Comparison of ENCODE assay signal across 1 cellular context in the genomic region with DNA sequence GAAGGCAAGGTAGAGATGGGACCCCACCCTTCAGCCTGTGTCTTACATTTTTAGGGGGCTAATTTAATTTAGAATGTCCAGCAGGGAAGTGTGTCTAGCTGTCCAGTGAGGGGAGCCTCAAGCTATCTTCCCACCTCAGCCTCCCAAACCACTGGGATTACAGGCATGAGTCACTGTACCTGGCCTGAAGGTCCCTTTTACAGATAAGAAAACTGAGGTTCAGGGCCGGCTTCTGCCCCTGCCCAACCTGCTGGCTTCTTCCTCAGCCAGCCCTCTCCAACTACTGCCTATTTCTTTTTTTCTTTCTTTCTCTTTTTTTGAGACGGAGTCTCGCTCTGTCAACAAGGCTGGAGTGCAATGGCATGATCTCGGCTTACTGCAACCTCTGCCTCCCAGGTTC.
A peak's percentile ranks its signal among the peaks of the same experiment; 100 is the strongest.
TF ChIP-seq lines count a peak whose summit lies in the region.

No MANE protein-coding gene starts in this region.

TF ChIP-seq in HepG2, 621 proteins besides CTCF, POLR2A, EP300 and RAD21:
- TF ChIP-seq ZNF629 (CRISPR knock-in tag; conservative IDR thresholded peaks at IDR 0.05), result peak; percentile 83
- TF ChIP-seq MBD4 (IDR thresholded peaks at IDR 0.05; ENCODE audit: borderline replicate concordance, low read length), result no peak
- TF ChIP-seq GZF1 (CRISPR knock-in tag; IDR thresholded peaks at IDR 0.05), result no peak
- TF ChIP-seq TAF1 (CRISPR knock-in tag; IDR thresholded peaks at IDR 0.05), result no peak
- no peak for TF ChIP-seq IRF9 (CRISPR knock-in tag; IDR thresholded peaks at IDR 0.05; ENCODE audit: borderline replicate concordance)
- no peak for TF ChIP-seq ARNTL (CRISPR knock-in tag; IDR thresholded peaks at IDR 0.05)
- TF ChIP-seq THYN1 (CRISPR knock-in tag; IDR thresholded peaks at IDR 0.05; ENCODE audit: borderline replicate concordance, low read depth), result no peak
